13 cellular contexts compared by ENCODE assay signal in genomic region chrX:31237189-31237588, GRCh38.
DNase-seq lines count a peak whose midpoint lies in the region; ATAC-seq and FAIRE-seq lines count a peak whose summit lies in the region.
"Had no signal": no experiment of that assay in that cellular context is flagged by ENCODE, and none has a peak within 500 bp of the region (broad histone marks: within the 10 kb centered on the region; RNA-seq: fewer than 3 reads in every experiment).

No MANE protein-coding gene starts in this region.

- peak; percentile 80 for FAIRE-seq in GM18507 (lab: Jason Lieb, UNC)

- ATAC-seq in GM21360 (IDR thresholded peaks at IDR 0.05; ENCODE audit: unreplicated experiment) (peak; percentile 44), HG02981 (IDR thresholded peaks at IDR 0.05; ENCODE audit: unreplicated experiment) (peak; percentile 68), HG03039 (IDR thresholded peaks at IDR 0.05; ENCODE audit: unreplicated experiment) (no peak)
- ATAC-seq: activated naive CD4-positive, alpha-beta T cell treated with anti-CD3 and anti-CD28 coated beads, Interleukin-2, amount 50 U/mL, for 72 hours had no signal

- DNase-seq in GM18507 (ENCODE audit: extremely low spot score, insufficient read length, low read depth) (no peak), NAMALWA (ENCODE audit: low spot score) (peak; percentile 59), C1 segment of cervical spinal cord (lab: John Stamatoyannopoulos, UW) (no peak), NCI-H748 (lab: John Stamatoyannopoulos, UW; ENCODE audit: unreplicated experiment) (no peak), OCI-M2 (lab: John Stamatoyannopoulos, UW; ENCODE audit: unreplicated experiment) (no peak)
- DNase-seq: cerebellar nuclear complex, GOT3, NCI-H446, uterus had no signal
